Comparison of ENCODE assay signal across 9 cellular contexts in the genomic region with DNA sequence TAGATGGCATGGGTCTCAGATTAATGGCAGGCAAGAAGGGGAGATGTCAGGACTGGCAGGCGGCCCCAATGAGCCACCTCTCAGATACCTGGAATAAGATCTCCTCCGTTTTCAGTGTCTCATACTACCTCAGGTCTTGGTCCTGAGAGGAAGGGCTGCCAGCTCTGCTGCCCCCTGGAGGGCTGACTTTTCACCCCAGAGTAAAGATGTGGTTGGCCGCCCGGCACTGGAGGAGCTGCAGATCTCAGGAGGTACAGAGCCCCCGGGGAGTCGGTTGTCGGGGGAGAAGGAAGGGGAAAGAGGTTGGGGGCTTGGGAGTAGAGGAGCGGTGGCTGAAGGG. TPM values are rescaled to one million over a fixed set of nuclear protein-coding genes. Genes with fewer than 3 reads are reported as not detected.
DNase-seq lines count a peak whose midpoint lies in the region; ATAC-seq and TF ChIP-seq lines count a peak whose summit lies in the region.
"Had no signal": no experiment of that assay in that cellular context is flagged by ENCODE, and none has a peak within 500 bp of the region (broad histone marks: within the 10 kb centered on the region; RNA-seq: fewer than 3 reads in every experiment).

No MANE protein-coding gene starts in this region.

- ATAC-seq in RWPE2 (ENCODE audit: low read depth) (peak; percentile 52), left colon (peak; percentile 68), GM21360 (IDR thresholded peaks at IDR 0.05; ENCODE audit: unreplicated experiment) (no peak)

- intact Hi-C loops in breast epithelium (cut with DNase I; ENCODE audit: low total_unique reads), result no loop called here
- intact Hi-C loops in left colon (cut with DNase I, micrococcal nuclease), result no loop called here

- H3K27me3 ChIP-seq in RWPE2 (ENCODE audit: insufficient read depth, poor library complexity, severe bottlenecking) (no peaks in the 10 kb centered on the region), breast epithelium (peaks cover 4 to 22% of the 10 kb centered on the region in 2 donors)

- no peak for TF ChIP-seq POLR2A in breast epithelium (IDR thresholded peaks at IDR 0.05)

- H3K4me3 ChIP-seq in AG10803 (ENCODE audit: low read length), result peak overlapping the region; percentile 73
- H3K4me3 ChIP-seq in RWPE2 (ENCODE audit: severe bottlenecking), result no peak overlapping the region
- H3K4me3 ChIP-seq in breast epithelium, result peak overlapping the region; percentile 39 to 73 (median 52)

- H3K4me1 ChIP-seq in RWPE2 (ENCODE audit: insufficient read depth, poor library complexity, severe bottlenecking), result no peaks in the 10 kb centered on the region
- peaks cover 0 to 12% of the 10 kb centered on the region in 2 donors for H3K4me1 ChIP-seq in breast epithelium

- no peaks in the 10 kb centered on the region for H3K36me3 ChIP-seq in RWPE2 (ENCODE audit: low read depth)
- no peaks in the 10 kb centered on the region for H3K36me3 ChIP-seq in breast epithelium
- H3K36me3 ChIP-seq: neutrophil had no signal

- peak; percentile 67 for TF ChIP-seq CTCF in AG10803 (conservative IDR thresholded peaks at IDR 0.05; ENCODE audit: low read length)
- TF ChIP-seq CTCF in RWPE2 (IDR thresholded peaks at IDR 0.05; ENCODE audit: poor library complexity, severe bottlenecking), result peak; percentile 50
- TF ChIP-seq CTCF in breast epithelium (IDR thresholded peaks at IDR 0.05), result no peak

- peak; percentile 38 for DNase-seq in AG10803 (ENCODE audit: low read depth)
- peak; percentile 56 for DNase-seq in H4 (ENCODE audit: low spot score)
- DNase-seq in RWPE2 (ENCODE audit: low spot score), result no peak
- DNase-seq in breast epithelium (ENCODE audit: low spot score in 2 of 2), result peak in 1 of 2 donors; percentile 26
- peak in 1 of 2 donors; percentile 69 for DNase-seq in left colon
- DNase-seq in stimulated activated CD8-positive, alpha-beta memory T cell treated with anti-CD3 and anti-CD28 coated beads, Interleukin-4, amount 100 ng/mL, for 48 hours, result peak; percentile 70
- no peak for DNase-seq in NCI-H446 treated with DMSO at 0.1 percent for 48 hours (lab: John Stamatoyannopoulos, UW)

- H3K9me3 ChIP-seq in RWPE2 (ENCODE audit: severe bottlenecking), result no peaks in the 10 kb centered on the region
- H3K9me3 ChIP-seq in breast epithelium, result peaks cover under 1 to 2% of the 10 kb centered on the region in 2 donors
- H3K9me3 ChIP-seq: neutrophil had no signal

- no peak overlapping the region for H3K27ac ChIP-seq in RWPE2 (ENCODE audit: poor library complexity, severe bottlenecking)
- no peak overlapping the region for H3K27ac ChIP-seq in breast epithelium
- H3K27ac ChIP-seq: neutrophil had no signal

RNA-seq across cellular contexts. Expression of gene COL13A1, which starts 0.6 kb away (rescaled TPM):
- 0.50 and 0.53 TPM in 2 replicates for total RNA-seq in H4 (2014; rRNA removed; shearing (Covaris generic))
- total RNA-seq in breast epithelium (under 1 TPM; 0.66 to 0.80 (median 0.73) TPM), left colon (1 to 10 TPM in 1 of 2 donors, under 1 TPM in 1; 0.70 to 1.4 TPM)

Comparison
In these comparisons a context has a peak if more than half of its experiments do, and no peak if none do; other contexts are left out.
1. DNase-seq: peak in AG10803 (single experiment), H4 (single experiment) and stimulated activated CD8-positive, alpha-beta memory T cell treated with anti-CD3 and anti-CD28 coated beads, Interleukin-4, amount 100 ng/mL, for 48 hours (single experiment); none in RWPE2 (single experiment) and NCI-H446 treated with DMSO at 0.1 percent for 48 hours (single experiment).
2. CTCF ChIP-seq: peak in AG10803 (single experiment) and RWPE2 (single experiment); none in breast epithelium (0 of 3).